Comparison of ENCODE assay signal across 1 cellular context in genomic region chr4:112284662-112285411, GRCh38.
TF ChIP-seq lines count a peak whose summit lies in the region.

No MANE protein-coding gene starts in this region.

TF ChIP-seq in IMR-90, 13 proteins besides CTCF, POLR2A, EP300 and RAD21 (continued from another document):
- TF ChIP-seq, protein P1, sequence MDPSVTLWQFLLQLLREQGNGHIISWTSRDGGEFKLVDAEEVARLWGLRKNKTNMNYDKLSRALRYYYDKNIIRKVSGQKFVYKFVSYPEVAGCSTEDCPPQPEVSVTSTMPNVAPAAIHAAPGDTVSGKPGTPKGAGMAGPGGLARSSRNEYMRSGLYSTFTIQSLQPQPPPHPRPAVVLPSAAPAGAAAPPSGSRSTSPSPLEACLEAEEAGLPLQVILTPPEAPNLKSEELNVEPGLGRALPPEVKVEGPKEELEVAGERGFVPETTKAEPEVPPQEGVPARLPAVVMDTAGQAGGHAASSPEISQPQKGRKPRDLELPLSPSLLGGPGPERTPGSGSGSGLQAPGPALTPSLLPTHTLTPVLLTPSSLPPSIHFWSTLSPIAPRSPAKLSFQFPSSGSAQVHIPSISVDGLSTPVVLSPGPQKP (IDR thresholded peaks at IDR 0.05; ENCODE audit: borderline replicate concordance, low read depth, low read length): no peak
- TF ChIP-seq SMC3 (IDR thresholded peaks at IDR 0.05; ENCODE audit: low read depth, low read length): no peak
- TF ChIP-seq, protein P2, sequence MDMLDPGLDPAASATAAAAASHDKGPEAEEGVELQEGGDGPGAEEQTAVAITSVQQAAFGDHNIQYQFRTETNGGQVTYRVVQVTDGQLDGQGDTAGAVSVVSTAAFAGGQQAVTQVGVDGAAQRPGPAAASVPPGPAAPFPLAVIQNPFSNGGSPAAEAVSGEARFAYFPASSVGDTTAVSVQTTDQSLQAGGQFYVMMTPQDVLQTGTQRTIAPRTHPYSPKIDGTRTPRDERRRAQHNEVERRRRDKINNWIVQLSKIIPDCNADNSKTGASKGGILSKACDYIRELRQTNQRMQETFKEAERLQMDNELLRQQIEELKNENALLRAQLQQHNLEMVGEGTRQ (IDR thresholded peaks at IDR 0.05; ENCODE audit: low read depth, low read length): no peak
- no peak for TF ChIP-seq CEBPB (IDR thresholded peaks at IDR 0.05; ENCODE audit: low read depth, low read length)
- TF ChIP-seq MAFK (IDR thresholded peaks at IDR 0.05; ENCODE audit: low read depth, low read length): no peak
- no peak for TF ChIP-seq RFX5 (IDR thresholded peaks at IDR 0.05; ENCODE audit: low read depth, low read length)
- no peak for TF ChIP-seq CHD1 (IDR thresholded peaks at IDR 0.05; ENCODE audit: low read depth, low read length)
- no peak for TF ChIP-seq MAZ (IDR thresholded peaks at IDR 0.05; ENCODE audit: borderline replicate concordance, low read depth, low read length)
- TF ChIP-seq BHLHE40 (IDR thresholded peaks at IDR 0.05; ENCODE audit: low read depth, low read length): no peak
- no peak for TF ChIP-seq RCOR1 (IDR thresholded peaks at IDR 0.05; ENCODE audit: insufficient replicate concordance, low read length)
- no peak for TF ChIP-seq FOS (IDR thresholded peaks at IDR 0.05; ENCODE audit: low read depth, low read length)
- TF ChIP-seq MXI1 (IDR thresholded peaks at IDR 0.05; ENCODE audit: borderline replicate concordance, low read depth, low read length): no peak
TF ChIP-seq in IMR-90: peak in this region for 0.
